1 cellular context compared by ENCODE assay signal in the genomic region with DNA sequence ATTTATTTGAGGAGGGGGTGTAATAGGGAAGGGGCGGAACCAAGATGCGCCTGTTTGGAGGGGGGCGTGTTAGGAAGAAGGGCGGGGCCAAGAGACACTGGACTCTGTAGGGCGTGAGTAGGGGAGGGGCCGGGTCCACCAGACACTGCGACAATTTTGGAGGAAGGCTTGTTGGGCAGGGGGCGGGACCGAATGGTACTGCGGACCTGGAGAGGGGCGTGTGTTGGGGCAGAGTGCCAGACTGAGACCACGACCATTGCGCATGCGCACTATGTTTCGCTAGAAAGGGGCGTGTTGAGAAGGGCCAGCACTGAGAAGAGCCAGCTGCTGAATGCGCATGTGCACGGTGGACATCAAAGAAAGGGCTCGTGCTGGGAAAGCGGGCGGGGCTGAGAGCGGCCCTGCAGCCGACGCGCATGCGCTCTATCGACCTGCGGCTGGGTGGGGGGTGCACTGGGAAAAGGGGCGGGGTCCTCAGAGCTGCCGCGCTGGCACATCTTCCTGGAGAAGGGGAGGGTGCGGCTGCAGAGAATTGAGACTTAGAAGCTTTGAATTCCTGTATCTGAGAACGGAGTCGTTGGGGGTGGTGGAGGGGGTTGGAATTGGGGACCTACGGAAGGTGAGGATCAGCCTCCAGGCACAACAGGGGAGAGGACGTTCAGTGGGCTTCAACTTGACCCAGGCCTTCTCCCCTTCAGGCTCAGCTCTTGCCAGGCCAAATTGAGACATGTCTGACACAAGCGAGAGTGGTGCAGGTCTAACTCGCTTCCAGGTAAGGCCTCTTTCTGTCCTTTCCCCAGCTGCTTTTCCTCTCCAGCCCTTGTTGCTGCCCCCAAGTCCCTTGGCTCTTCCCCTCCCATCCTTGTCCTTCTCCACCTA.
TF ChIP-seq lines count a peak whose summit lies in the region.

No MANE protein-coding gene starts in this region.

TF ChIP-seq in liver, 16 proteins besides CTCF, POLR2A, EP300 and RAD21 (continued from another document):
- TF ChIP-seq MAX (IDR thresholded peaks at IDR 0.05), result peak; percentile 33
TF ChIP-seq in liver: peak in this region for 3.
